Comparison of ENCODE assay signal across 8 cellular contexts in genomic region chr20:63863798-63864544, GRCh38. TPM values are rescaled to one million over a fixed set of nuclear protein-coding genes. Genes with fewer than 3 reads are reported as not detected.
DNase-seq lines count a peak whose midpoint lies in the region; ATAC-seq lines count a peak whose summit lies in the region.

No MANE protein-coding gene starts in this region.

- H3K4me1 Mint-ChIP-seq in activated CD4-positive, alpha-beta T cell treated with anti-CD3 and anti-CD28 coated beads for 36 hours = peaks cover 30% of the 10 kb centered on the region

- peaks cover 28% of the 10 kb centered on the region for H3K36me3 Mint-ChIP-seq in activated CD4-positive, alpha-beta T cell treated with anti-CD3 and anti-CD28 coated beads for 36 hours (ENCODE audit: low read depth)

- peak overlapping the region; percentile 92 for H3K27ac Mint-ChIP-seq in activated CD4-positive, alpha-beta T cell treated with anti-CD3 and anti-CD28 coated beads for 36 hours

- DNase-seq in ACHN = peak; percentile 84
- DNase-seq in NCI-H345 (lab: John Stamatoyannopoulos, UW) = peak; percentile 85
- peak; percentile 86 for DNase-seq in activated CD4-positive, alpha-beta T cell treated with anti-CD3 and anti-CD28 coated beads for 36 hours
- peak; percentile 88 for DNase-seq in left lobe of liver (ENCODE audit: low spot score)
- DNase-seq in stimulated activated CD4-positive, alpha-beta T cell treated with anti-CD3 and anti-CD28 coated beads, Interleukin-2, amount 100 ng/mL, for 24 hours = peak; percentile 78 to 79

- CTCF ChIA-PET in activated CD4-positive, alpha-beta T cell treated with anti-CD3 and anti-CD28 coated beads for 36 hours (lab: Charles Lee) = interaction anchor here (0.6 to 3.2 kb wide), 9 partner anchors 13 to 157 kb away, joined by 3 to 15 read pairs (median 3); no protein-coding TSS in a partner anchor

- no peaks in the 10 kb centered on the region for H3K9me3 Mint-ChIP-seq in activated CD4-positive, alpha-beta T cell treated with anti-CD3 and anti-CD28 coated beads for 36 hours (ENCODE audit: low read depth)

- H3K4me3 Mint-ChIP-seq in activated CD4-positive, alpha-beta T cell treated with anti-CD3 and anti-CD28 coated beads for 36 hours = peak overlapping the region; percentile 79

- H3K27me3 Mint-ChIP-seq in activated CD4-positive, alpha-beta T cell treated with anti-CD3 and anti-CD28 coated beads for 36 hours = no peaks in the 10 kb centered on the region

- intact Hi-C loops in activated CD4-positive, alpha-beta T cell treated with anti-CD3 and anti-CD28 coated beads for 36 hours (cut with DNase I, micrococcal nuclease) = loop anchor here (1.0 to 10.0 kb wide), 9 partner anchors 77 to 649 kb away; partner anchors contain the start of genes ARFRP1 (in 2 of the 2), PTK6 (in 1 of the 2) and YTHDF1 (in 1 of the 2)

- POLR2A ChIA-PET in activated CD4-positive, alpha-beta T cell treated with anti-CD3 and anti-CD28 coated beads for 36 hours (lab: Charles Lee) = no interaction called here

- in situ Hi-C loops in ACHN (cut with HindIII; ENCODE audit: low pct_ligation_motif_present, low pct_unique_long_range_greater_than_20kb, low sequenced_read_pairs) = loop anchor here (25.0 kb wide), 1 partner anchor 277 kb away; no protein-coding TSS in a partner anchor

- ATAC-seq in GM18858 (IDR thresholded peaks at IDR 0.05; ENCODE audit: unreplicated experiment) (peak; percentile 56), HG03108 (IDR thresholded peaks at IDR 0.05; ENCODE audit: unreplicated experiment) (peak; percentile 67), left lobe of liver (peak; percentile 76)
- ATAC-seq in activated CD4-positive, alpha-beta T cell treated with anti-CD3 and anti-CD28 coated beads for 36 hours = peak; percentile 71

- peak overlapping the region; percentile 82 for H3K27ac ChIP-seq in cingulate gyrus (ENCODE audit: low read depth, low read length)

RNA-seq across cellular contexts. Expression of gene TPD52L2, which starts 1.1 kb away (rescaled TPM):
- total RNA-seq in activated CD4-positive, alpha-beta T cell treated with anti-CD3 and anti-CD28 coated beads for 36 hours = 10 to 100 TPM; 54.0 to 56.3 TPM
- 17.3 TPM for total RNA-seq in left lobe of liver

RNA-seq across cellular contexts. Expression of gene ABHD16B, which starts 2.7 kb away (rescaled TPM):
- total RNA-seq in activated CD4-positive, alpha-beta T cell treated with anti-CD3 and anti-CD28 coated beads for 36 hours = under 1 TPM; 0.11 to 0.16 TPM
- not detected for total RNA-seq in left lobe of liver

RNA-seq across cellular contexts. Expression of gene DNAJC5, which starts 31.0 kb away (rescaled TPM):
- total RNA-seq in activated CD4-positive, alpha-beta T cell treated with anti-CD3 and anti-CD28 coated beads for 36 hours = 10 to 100 TPM; 30.1 to 34.3 TPM
- 17.8 TPM for total RNA-seq in left lobe of liver

RNA-seq across cellular contexts. Expression of gene ZBTB46, which starts 32.9 kb away (rescaled TPM):
- 1 to 10 TPM in 1 of 2 experiments, under 1 TPM in 1; 0.88 to 1.3 TPM for total RNA-seq in activated CD4-positive, alpha-beta T cell treated with anti-CD3 and anti-CD28 coated beads for 36 hours
- 4.7 TPM for total RNA-seq in left lobe of liver

Comparison
In these comparisons a context has a peak if more than half of its experiments do, and no peak if none do; other contexts are left out.
1. Peak in every context shown above with its lines: DNase-seq, ATAC-seq and H3K27ac ChIP-seq.